In the genomic region with DNA sequence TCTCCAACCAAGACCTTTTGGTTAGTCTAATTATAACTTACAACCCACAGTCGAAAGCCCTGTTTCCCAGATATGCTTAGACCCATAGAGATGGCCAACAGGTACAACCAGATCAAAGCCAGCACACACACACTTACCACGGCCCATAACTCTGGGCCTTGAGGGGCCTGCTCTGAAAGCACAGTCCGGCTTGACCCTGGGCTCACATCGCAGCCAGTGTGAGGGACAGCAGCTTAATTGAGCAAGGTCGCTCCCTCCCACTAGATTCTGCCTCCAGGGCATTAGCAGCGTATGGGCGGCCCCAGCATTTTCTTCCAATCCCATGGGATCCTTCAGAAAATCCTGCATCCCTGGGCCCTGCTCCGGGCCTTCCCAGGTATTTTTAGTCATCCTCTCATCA, we compare ENCODE assay signal across 20 cellular contexts.
DNase-seq lines count a peak whose midpoint lies in the region; ATAC-seq, FAIRE-seq and TF ChIP-seq lines count a peak whose summit lies in the region.
"Had no signal": no experiment of that assay in that cellular context is flagged by ENCODE, and none has a peak within 500 bp of the region (broad histone marks: within the 10 kb centered on the region; RNA-seq: fewer than 3 reads in every experiment).

No MANE protein-coding gene starts in this region.

- H3K27me3 Mint-ChIP-seq in stimulated activated naive B cell treated with anti-CD40 and anti-IgM and Interleukin-4, amounts not matched to agents 10 μg/mL and 1 μg/mL and 100 μg/mL, for 72 hours = peaks cover 19% of the 10 kb centered on the region in 2 donors

- no peak overlapping the region for H3K4me3 Mint-ChIP-seq in stimulated activated naive B cell treated with anti-CD40 and anti-IgM and Interleukin-4, amounts not matched to agents 10 μg/mL and 1 μg/mL and 100 μg/mL, for 72 hours
- H3K4me3 Mint-ChIP-seq: CD8-positive, alpha-beta T cell had no signal

- TF ChIP-seq EP300 in sigmoid colon (IDR thresholded peaks at IDR 0.05) = no peak

- TF ChIP-seq CTCF in left ventricle myocardium inferior (IDR thresholded peaks at IDR 0.05; ENCODE audit: borderline replicate concordance) = no peak
- TF ChIP-seq CTCF in heart left ventricle (IDR thresholded peaks at IDR 0.05) = no peak
- no peak for TF ChIP-seq CTCF in sigmoid colon (IDR thresholded peaks at IDR 0.05)

- H3K4me1 ChIP-seq in left ventricle myocardium inferior (peaks cover 27% of the 10 kb centered on the region), heart left ventricle (peaks cover 4 to 42% (median 16%) of the 10 kb centered on the region in 12 donors), sigmoid colon (peaks cover 0 to 23% (median 14%) of the 10 kb centered on the region in 4 donors), small intestine (ENCODE audit: control insufficient read depth in 2 of 2, insufficient read depth in 1 of 2, low read depth in 1 of 2, low read length in 1 of 2) (no peaks in the 10 kb centered on the region)
- H3K4me1 ChIP-seq: HAP-1 had no signal

- DNase-seq in left ventricle myocardium inferior (no peak), heart left ventricle (no peak), left kidney (ENCODE audit: low read depth, low spot score) (peak; percentile 18), sigmoid colon (peak; percentile 27), small intestine (no peak), COR-L47 (lab: John Stamatoyannopoulos, UW) (no peak), NCI-H2196 treated with DMSO at 0.1 percent for 48 hours (lab: John Stamatoyannopoulos, UW; ENCODE audit: unreplicated experiment) (no peak)
- no peak for DNase-seq in stimulated activated naive B cell treated with anti-CD40 and anti-IgM and Interleukin-4, amounts not matched to agents 10 μg/mL and 1 μg/mL and 100 μg/mL, for 72 hours
- DNase-seq: CD8-positive, alpha-beta T cell; DMS79 treated with DMSO at 0.1 percent for 48 hours; NCI-H187 treated with DMSO at 0.1 percent for 48 hours; NCI-H446 treated with DMSO at 0.1 percent for 48 hours; NCI-H748 treated with DMSO at 0.1 percent for 48 hours; OCI-M1; RPMI8226 had no signal

- H3K9me3 Mint-ChIP-seq in stimulated activated naive B cell treated with anti-CD40 and anti-IgM and Interleukin-4, amounts not matched to agents 10 μg/mL and 1 μg/mL and 100 μg/mL, for 72 hours = no peaks in the 10 kb centered on the region
- H3K9me3 Mint-ChIP-seq: CD8-positive, alpha-beta T cell had no signal

- no peak for ATAC-seq in heart left ventricle
- no peak for ATAC-seq in stimulated activated naive B cell treated with anti-CD40 and anti-IgM and Interleukin-4, amounts not matched to agents 10 μg/mL and 1 μg/mL and 100 μg/mL, for 72 hours (replicated peaks)
- ATAC-seq: CD8-positive, alpha-beta T cell had no signal

- intact Hi-C loops in left ventricle myocardium inferior (cut with micrococcal nuclease) (no loop called here), heart left ventricle (cut with DNase I) (no loop called here), sigmoid colon (cut with DNase I) (no loop called here)

- peak overlapping the region; percentile 44 for H3K27ac ChIP-seq in left ventricle myocardium inferior (replicated peaks)
- peak overlapping the region in 4 of 12 donors; percentile 2 to 43 (median 23) for H3K27ac ChIP-seq in heart left ventricle
- H3K27ac ChIP-seq in sigmoid colon = no peak overlapping the region
- no peak overlapping the region for H3K27ac ChIP-seq in small intestine (ENCODE audit: low read depth in 1 of 2, low read length in 1 of 2)
- H3K27ac ChIP-seq: HL-60 had no signal

- no peaks in the 10 kb centered on the region for H3K9me3 ChIP-seq in left ventricle myocardium inferior (replicated peaks)
- no peaks in the 10 kb centered on the region for H3K9me3 ChIP-seq in heart left ventricle
- H3K9me3 ChIP-seq in sigmoid colon = no peaks in the 10 kb centered on the region
- no peaks in the 10 kb centered on the region for H3K9me3 ChIP-seq in small intestine (ENCODE audit: control insufficient read depth, low read depth)
- H3K9me3 ChIP-seq: HAP-1 had no signal

- no peak overlapping the region for H3K4me3 ChIP-seq in left ventricle myocardium inferior
- H3K4me3 ChIP-seq in heart left ventricle = no peak overlapping the region
- no peak overlapping the region for H3K4me3 ChIP-seq in sigmoid colon
- H3K4me3 ChIP-seq in small intestine (ENCODE audit: low read depth in 1 of 2, low read length in 2 of 2) = no peak overlapping the region
- H3K4me3 ChIP-seq: HAP-1 had no signal

- H3K36me3 ChIP-seq in left ventricle myocardium inferior (peaks cover 20% of the 10 kb centered on the region), heart left ventricle (peaks cover 0 to 20% (median 0%) of the 10 kb centered on the region in 9 donors), sigmoid colon (peaks cover 6 to 44% (median 17%) of the 10 kb centered on the region in 4 donors), small intestine (ENCODE audit: control insufficient read depth in 2 of 2, insufficient read depth in 2 of 2, low read length in 2 of 2) (no peaks in the 10 kb centered on the region)
- H3K36me3 ChIP-seq: HAP-1 had no signal

- no peak for FAIRE-seq in small intestine (lab: Jason Lieb, UNC)
- FAIRE-seq: D721Med, G401.6, HTR-8/SVneo had no signal

- TF ChIP-seq POLR2A in heart left ventricle (IDR thresholded peaks at IDR 0.05) = no peak
- no peak for TF ChIP-seq POLR2A in sigmoid colon (IDR thresholded peaks at IDR 0.05)

- H3K36me3 Mint-ChIP-seq in stimulated activated naive B cell treated with anti-CD40 and anti-IgM and Interleukin-4, amounts not matched to agents 10 μg/mL and 1 μg/mL and 100 μg/mL, for 72 hours = no peaks in the 10 kb centered on the region
- H3K36me3 Mint-ChIP-seq: CD8-positive, alpha-beta T cell had no signal

- no peaks in the 10 kb centered on the region for H3K4me1 Mint-ChIP-seq in stimulated activated naive B cell treated with anti-CD40 and anti-IgM and Interleukin-4, amounts not matched to agents 10 μg/mL and 1 μg/mL and 100 μg/mL, for 72 hours

- H3K27ac Mint-ChIP-seq in stimulated activated naive B cell treated with anti-CD40 and anti-IgM and Interleukin-4, amounts not matched to agents 10 μg/mL and 1 μg/mL and 100 μg/mL, for 72 hours = no peak overlapping the region
- H3K27ac Mint-ChIP-seq: CD8-positive, alpha-beta T cell had no signal

- H3K27me3 ChIP-seq in left ventricle myocardium inferior (ENCODE audit: low read depth) = no peaks in the 10 kb centered on the region
- no peaks in the 10 kb centered on the region for H3K27me3 ChIP-seq in heart left ventricle
- H3K27me3 ChIP-seq in sigmoid colon = no peaks in the 10 kb centered on the region
- H3K27me3 ChIP-seq in small intestine (ENCODE audit: control insufficient read depth in 2 of 2, insufficient read depth in 2 of 2, low read length in 2 of 2) = no peaks in the 10 kb centered on the region

- WGBS in heart left ventricle, 4 donors = 79 to 95% (median 81%) methylated on average over 8 of the region's 8 CpGs
- WGBS in sigmoid colon, 2 donors = 88 to 95% methylated on average over 8 of the region's 8 CpGs
- 82 to 91% (median 88%) methylated on average over 8 of the region's 8 CpGs for WGBS in small intestine, 3 donors

Comparison
In these comparisons a context has a peak if more than half of its experiments do, and no peak if none do; other contexts are left out.
1. DNase-seq: peak in left kidney (single experiment) and sigmoid colon (single experiment); none in left ventricle myocardium inferior (single experiment), heart left ventricle (0 of 5), stimulated activated naive B cell treated with anti-CD40 and anti-IgM and Interleukin-4, amounts not matched to agents 10 μg/mL and 1 μg/mL and 100 μg/mL, for 72 hours (single experiment), small intestine (single experiment), COR-L47 (single experiment) and NCI-H2196 treated with DMSO at 0.1 percent for 48 hours (single experiment).